In the genomic region with DNA sequence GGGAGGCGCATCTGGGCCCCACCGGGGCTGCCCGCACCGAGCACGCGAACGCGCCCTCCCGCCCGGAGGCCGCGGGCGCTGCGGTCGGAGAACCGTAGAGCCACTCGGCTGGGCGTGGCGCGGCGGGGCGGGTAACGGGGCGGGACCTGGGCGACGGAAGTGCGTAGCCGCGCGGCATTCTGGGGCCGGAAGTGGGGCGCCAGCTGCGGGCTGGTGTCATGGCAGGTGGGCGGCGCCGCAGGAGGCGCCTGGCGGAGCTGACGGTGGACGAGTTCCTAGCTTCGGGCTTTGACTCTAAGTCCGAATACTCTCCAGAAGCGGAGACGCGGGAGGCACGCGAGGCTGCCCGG, we compare ENCODE assay signal across 10 cellular contexts. TPM values are rescaled to one million over a fixed set of nuclear protein-coding genes. Genes with fewer than 3 reads are reported as not detected.
DNase-seq lines count a peak whose midpoint lies in the region; ATAC-seq and TF ChIP-seq lines count a peak whose summit lies in the region.
"Not testable (repeated sequence)": the region's sequence is repeated elsewhere in the genome, so short reads cannot be mapped to it uniquely, and the experiment has no call there.
"Had no signal": no experiment of that assay in that cellular context is flagged by ENCODE, and none has a peak within 500 bp of the region (broad histone marks: within the 10 kb centered on the region; RNA-seq: fewer than 3 reads in every experiment).

No MANE protein-coding gene starts in this region.

- not testable (repeated sequence) for H3K9me3 Mint-ChIP-seq in activated naive CD8-positive, alpha-beta T cell treated with anti-CD3 and anti-CD28 coated beads for 36 hours; immature natural killer cell

- CTCF ChIA-PET in GM10248 (lab: Yijun Ruan, JAX): not testable (repeated sequence)

- POLR2A ChIA-PET in GM10248 (lab: Yijun Ruan, JAX): not testable (repeated sequence)

- TF ChIP-seq CTCF in GM10248 (IDR thresholded peaks at IDR 0.05; ENCODE audit: control extremely low read depth, extremely low read depth, low read depth, missing control alignments); psoas muscle (IDR thresholded peaks at IDR 0.05); testis (IDR thresholded peaks at IDR 0.05): not testable (repeated sequence)

- H3K4me3 ChIP-seq in HUES64 (ENCODE audit: low read length) (peak overlapping the region; percentile 13; the same call in 1 of the 2 replicates), psoas muscle (peak overlapping the region; percentile 60), testis (peak overlapping the region; percentile 51 to 58)

- intact Hi-C loops in psoas muscle (cut with DNase I); testis (cut with DNase I; ENCODE audit: low total_unique reads): not testable (repeated sequence)

- H3K27ac Mint-ChIP-seq in activated naive CD8-positive, alpha-beta T cell treated with anti-CD3 and anti-CD28 coated beads for 36 hours; immature natural killer cell: not testable (repeated sequence)

- DNase-seq in GM10248 (ENCODE audit: extremely low spot score) (peak; percentile 56), immature natural killer cell (peak; percentile 16 to 50 (median 31)), psoas muscle (peak in 1 of 2 donors; percentile 80), testis (peak; percentile 86)
- DNase-seq in activated CD4-positive, alpha-beta T cell treated with anti-CD3 and anti-CD28 coated beads for 48 hours: peak; percentile 52
- DNase-seq in activated naive CD8-positive, alpha-beta T cell treated with anti-CD3 and anti-CD28 coated beads for 36 hours: peak; percentile 47

- not testable (repeated sequence) for H3K4me1 ChIP-seq in HUES64 (ENCODE audit: insufficient read depth, low read length); psoas muscle; testis

- not testable (repeated sequence) for H3K36me3 Mint-ChIP-seq in activated naive CD8-positive, alpha-beta T cell treated with anti-CD3 and anti-CD28 coated beads for 36 hours; immature natural killer cell

- not testable (repeated sequence) for H3K36me3 ChIP-seq in HUES64 (ENCODE audit: insufficient read depth, low read length); psoas muscle (ENCODE audit: insufficient read depth in 1 of 2, low read depth in 1 of 2); testis (ENCODE audit: low read depth, missing control alignments)

- H3K27ac ChIP-seq in HUES64 (ENCODE audit: low read depth, low read length); testis: not testable (repeated sequence)
- peak overlapping the region; percentile 60 for H3K27ac ChIP-seq in psoas muscle

- H3K9ac ChIP-seq in HUES64 (ENCODE audit: low read depth, low read length): not testable (repeated sequence)

- H3K27me3 ChIP-seq in HUES64 (ENCODE audit: insufficient read depth, low read length); psoas muscle (ENCODE audit: insufficient read depth in 3 of 3, low read length in 2 of 3); testis: not testable (repeated sequence)

- not testable (repeated sequence) for H3K4me3 Mint-ChIP-seq in activated naive CD8-positive, alpha-beta T cell treated with anti-CD3 and anti-CD28 coated beads for 36 hours
- H3K4me3 Mint-ChIP-seq in immature natural killer cell: peak overlapping the region in 2 of 5 donors; percentile 33 to 56

- H3K9me3 ChIP-seq in HUES64 (ENCODE audit: insufficient read depth, low read depth, low read length); psoas muscle; testis: not testable (repeated sequence)

- ATAC-seq in esophagus mucosa (peak; percentile 36), psoas muscle (peak; percentile 70 to 99 (median 97))

- not testable (repeated sequence) for TF ChIP-seq POLR2A in testis (IDR thresholded peaks at IDR 0.05)

- H3K27me3 Mint-ChIP-seq in activated naive CD8-positive, alpha-beta T cell treated with anti-CD3 and anti-CD28 coated beads for 36 hours; immature natural killer cell (ENCODE audit: low read depth in 3 of 3): not testable (repeated sequence)

- WGBS in HUES64: 97% methylated on average over 48 of the region's 48 CpGs
- WGBS in psoas muscle, 3 donors: 29 to 51% (median 45%) methylated on average over 36 to 48 of the region's 48 CpGs
- 51% methylated on average over 32 of the region's 48 CpGs; no CpG with 5 or more reads in 1 of the 2 donors for WGBS in testis, 2 donors

- not testable (repeated sequence) for H3K4me1 Mint-ChIP-seq in activated naive CD8-positive, alpha-beta T cell treated with anti-CD3 and anti-CD28 coated beads for 36 hours; immature natural killer cell

RNA-seq across cellular contexts. Expression of a gene that starts 30.9 kb away (rescaled TPM):
- polyA plus RNA-seq in HUES64 (2013, experiment 1 of 2): not detected
- polyA plus RNA-seq in HUES64 (2013, experiment 2 of 2): not detected
- not detected for total RNA-seq in activated naive CD8-positive, alpha-beta T cell treated with anti-CD3 and anti-CD28 coated beads for 36 hours
- total RNA-seq in esophagus mucosa (not detected), psoas muscle (not detected), testis (100 to 1,000 TPM; 129 to 141 TPM)
- polyA plus RNA-seq in immature natural killer cell (not detected), psoas muscle (under 1 TPM in 2 of 3 donors, not detected in 1; 0.01 to 0.04 TPM), testis (ENCODE audit: insufficient read depth, low read depth, low replicate concordance) (386 TPM)
- total RNA-seq: lower leg skin, tibial nerve had no signal

RNA-seq across cellular contexts. Expression of a gene that starts 47.1 kb away (rescaled TPM):
- 158 TPM for polyA plus RNA-seq in HUES64 (2013, experiment 1 of 2)
- 161 TPM for polyA plus RNA-seq in HUES64 (2013, experiment 2 of 2)
- 100 to 1,000 TPM; 366 to 371 TPM for total RNA-seq in activated naive CD8-positive, alpha-beta T cell treated with anti-CD3 and anti-CD28 coated beads for 36 hours
- total RNA-seq in esophagus mucosa (270 TPM), psoas muscle (100 to 1,000 TPM; 109 to 160 (median 140) TPM), testis (100 to 1,000 TPM; 132 to 137 TPM)
- polyA plus RNA-seq in immature natural killer cell (100 to 1,000 TPM; 183 to 199 (median 189) TPM), psoas muscle (100 to 1,000 TPM in 2 of 3 donors, 10 to 100 TPM in 1; 65.3 to 107 (median 104) TPM), testis (ENCODE audit: insufficient read depth, low read depth, low replicate concordance) (264 TPM)

RNA-seq across cellular contexts. Expression of a gene that starts 47.7 kb away (rescaled TPM):
- 65.1 TPM for polyA plus RNA-seq in HUES64 (2013, experiment 1 of 2)
- polyA plus RNA-seq in HUES64 (2013, experiment 2 of 2): 55.5 TPM
- total RNA-seq in activated naive CD8-positive, alpha-beta T cell treated with anti-CD3 and anti-CD28 coated beads for 36 hours: 100 to 1,000 TPM; 109 to 110 TPM
- 29.6 TPM for total RNA-seq in esophagus mucosa
- 10 to 100 TPM; 15.6 to 39.6 (median 21.2) TPM for polyA plus RNA-seq in immature natural killer cell
- total RNA-seq in psoas muscle: 10 to 100 TPM; 17.7 to 26.1 (median 21.9) TPM
- polyA plus RNA-seq in psoas muscle: 10 to 100 TPM; 15.7 to 29.8 (median 24.8) TPM
- 100 to 1,000 TPM; 101 to 121 TPM for total RNA-seq in testis
- polyA plus RNA-seq in testis (ENCODE audit: insufficient read depth, low read depth, low replicate concordance): 89.0 TPM

Comparison
In these comparisons a context has a peak if more than half of its experiments do, and no peak if none do; other contexts are left out.
1. RNA of a gene that starts 30.9 kb away (total RNA-seq): 129 to 141 TPM in testis; not detected in activated naive CD8-positive, alpha-beta T cell treated with anti-CD3 and anti-CD28 coated beads for 36 hours, not detected in esophagus mucosa (single experiment) and not detected in psoas muscle; every median in the first group is over 100 times any median in the second.
2. Peak in every context shown above with its lines, with median percentiles within 50 percentile points of each other: H3K4me3 ChIP-seq.